1 cellular context compared by ENCODE assay signal in the genomic region with DNA sequence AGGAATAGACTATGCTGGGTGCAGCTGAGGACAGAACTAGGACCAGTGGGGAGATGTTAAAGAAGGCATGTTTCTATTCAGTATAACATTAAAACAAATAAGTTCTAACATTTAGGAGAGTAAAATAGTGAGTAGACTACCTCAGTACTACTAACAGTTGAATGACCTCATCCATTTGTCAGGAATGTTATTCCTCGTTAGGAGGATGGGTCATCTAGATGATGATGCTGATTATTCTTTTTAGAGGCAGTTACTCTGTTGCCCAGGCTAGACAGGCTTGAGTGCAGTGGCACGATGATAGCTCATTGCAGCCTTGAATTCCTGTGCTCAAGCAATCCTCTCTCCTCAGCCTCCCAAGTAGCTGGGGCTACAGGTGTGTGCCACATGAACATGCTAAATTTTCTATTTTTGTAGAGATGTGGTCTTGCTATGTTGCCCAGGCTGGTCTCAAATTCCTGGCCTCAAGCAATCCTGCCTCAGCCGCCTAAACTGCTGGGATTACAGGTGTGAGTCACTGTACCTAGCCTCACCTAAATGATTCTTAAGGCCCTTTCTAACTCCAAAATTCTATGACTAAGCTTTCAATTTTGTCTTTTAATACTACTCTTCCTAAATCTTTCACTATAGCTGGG.
TF ChIP-seq lines count a peak whose summit lies in the region.

No MANE protein-coding gene starts in this region.

TF ChIP-seq in SK-N-SH treated with all-trans-retinoic acid at 6 μM for 48 hours, 23 proteins besides CTCF, POLR2A, EP300 and RAD21 (continued from another document):
- TF ChIP-seq, protein P1, sequence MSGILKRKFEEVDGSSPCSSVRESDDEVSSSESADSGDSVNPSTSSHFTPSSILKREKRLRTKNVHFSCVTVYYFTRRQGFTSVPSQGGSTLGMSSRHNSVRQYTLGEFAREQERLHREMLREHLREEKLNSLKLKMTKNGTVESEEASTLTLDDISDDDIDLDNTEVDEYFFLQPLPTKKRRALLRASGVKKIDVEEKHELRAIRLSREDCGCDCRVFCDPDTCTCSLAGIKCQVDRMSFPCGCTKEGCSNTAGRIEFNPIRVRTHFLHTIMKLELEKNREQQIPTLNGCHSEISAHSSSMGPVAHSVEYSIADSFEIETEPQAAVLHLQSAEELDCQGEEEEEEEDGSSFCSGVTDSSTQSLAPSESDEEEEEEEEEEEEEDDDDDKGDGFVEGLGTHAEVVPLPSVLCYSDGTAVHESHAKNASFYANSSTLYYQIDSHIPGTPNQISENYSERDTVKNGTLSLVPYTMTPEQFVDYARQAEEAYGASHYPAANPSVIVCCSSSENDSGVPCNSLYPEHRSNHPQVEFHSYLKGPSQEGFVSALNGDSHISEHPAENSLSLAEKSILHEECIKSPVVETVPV (CRISPR knock-in tag; IDR thresholded peaks at IDR 0.05), result no peak
- TF ChIP-seq, protein P2, sequence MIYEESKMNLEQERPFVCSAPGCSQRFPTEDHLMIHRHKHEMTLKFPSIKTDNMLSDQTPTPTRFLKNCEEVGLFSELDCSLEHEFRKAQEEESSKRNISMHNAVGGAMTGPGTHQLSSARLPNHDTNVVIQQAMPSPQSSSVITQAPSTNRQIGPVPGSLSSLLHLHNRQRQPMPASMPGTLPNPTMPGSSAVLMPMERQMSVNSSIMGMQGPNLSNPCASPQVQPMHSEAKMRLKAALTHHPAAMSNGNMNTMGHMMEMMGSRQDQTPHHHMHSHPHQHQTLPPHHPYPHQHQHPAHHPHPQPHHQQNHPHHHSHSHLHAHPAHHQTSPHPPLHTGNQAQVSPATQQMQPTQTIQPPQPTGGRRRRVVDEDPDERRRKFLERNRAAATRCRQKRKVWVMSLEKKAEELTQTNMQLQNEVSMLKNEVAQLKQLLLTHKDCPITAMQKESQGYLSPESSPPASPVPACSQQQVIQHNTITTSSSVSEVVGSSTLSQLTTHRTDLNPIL (CRISPR knock-in tag; IDR thresholded peaks at IDR 0.05; ENCODE audit: low read depth), result no peak
- TF ChIP-seq, protein P3, sequence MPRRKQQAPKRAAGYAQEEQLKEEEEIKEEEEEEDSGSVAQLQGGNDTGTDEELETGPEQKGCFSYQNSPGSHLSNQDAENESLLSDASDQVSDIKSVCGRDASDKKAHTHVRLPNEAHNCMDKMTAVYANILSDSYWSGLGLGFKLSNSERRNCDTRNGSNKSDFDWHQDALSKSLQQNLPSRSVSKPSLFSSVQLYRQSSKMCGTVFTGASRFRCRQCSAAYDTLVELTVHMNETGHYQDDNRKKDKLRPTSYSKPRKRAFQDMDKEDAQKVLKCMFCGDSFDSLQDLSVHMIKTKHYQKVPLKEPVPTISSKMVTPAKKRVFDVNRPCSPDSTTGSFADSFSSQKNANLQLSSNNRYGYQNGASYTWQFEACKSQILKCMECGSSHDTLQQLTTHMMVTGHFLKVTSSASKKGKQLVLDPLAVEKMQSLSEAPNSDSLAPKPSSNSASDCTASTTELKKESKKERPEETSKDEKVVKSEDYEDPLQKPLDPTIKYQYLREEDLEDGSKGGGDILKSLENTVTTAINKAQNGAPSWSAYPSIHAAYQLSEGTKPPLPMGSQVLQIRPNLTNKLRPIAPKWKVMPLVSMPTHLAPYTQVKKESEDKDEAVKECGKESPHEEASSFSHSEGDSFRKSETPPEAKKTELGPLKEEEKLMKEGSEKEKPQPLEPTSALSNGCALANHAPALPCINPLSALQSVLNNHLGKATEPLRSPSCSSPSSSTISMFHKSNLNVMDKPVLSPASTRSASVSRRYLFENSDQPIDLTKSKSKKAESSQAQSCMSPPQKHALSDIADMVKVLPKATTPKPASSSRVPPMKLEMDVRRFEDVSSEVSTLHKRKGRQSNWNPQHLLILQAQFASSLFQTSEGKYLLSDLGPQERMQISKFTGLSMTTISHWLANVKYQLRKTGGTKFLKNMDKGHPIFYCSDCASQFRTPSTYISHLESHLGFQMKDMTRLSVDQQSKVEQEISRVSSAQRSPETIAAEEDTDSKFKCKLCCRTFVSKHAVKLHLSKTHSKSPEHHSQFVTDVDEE (CRISPR knock-in tag; IDR thresholded peaks at IDR 0.05), result no peak
- TF ChIP-seq, protein P4, sequence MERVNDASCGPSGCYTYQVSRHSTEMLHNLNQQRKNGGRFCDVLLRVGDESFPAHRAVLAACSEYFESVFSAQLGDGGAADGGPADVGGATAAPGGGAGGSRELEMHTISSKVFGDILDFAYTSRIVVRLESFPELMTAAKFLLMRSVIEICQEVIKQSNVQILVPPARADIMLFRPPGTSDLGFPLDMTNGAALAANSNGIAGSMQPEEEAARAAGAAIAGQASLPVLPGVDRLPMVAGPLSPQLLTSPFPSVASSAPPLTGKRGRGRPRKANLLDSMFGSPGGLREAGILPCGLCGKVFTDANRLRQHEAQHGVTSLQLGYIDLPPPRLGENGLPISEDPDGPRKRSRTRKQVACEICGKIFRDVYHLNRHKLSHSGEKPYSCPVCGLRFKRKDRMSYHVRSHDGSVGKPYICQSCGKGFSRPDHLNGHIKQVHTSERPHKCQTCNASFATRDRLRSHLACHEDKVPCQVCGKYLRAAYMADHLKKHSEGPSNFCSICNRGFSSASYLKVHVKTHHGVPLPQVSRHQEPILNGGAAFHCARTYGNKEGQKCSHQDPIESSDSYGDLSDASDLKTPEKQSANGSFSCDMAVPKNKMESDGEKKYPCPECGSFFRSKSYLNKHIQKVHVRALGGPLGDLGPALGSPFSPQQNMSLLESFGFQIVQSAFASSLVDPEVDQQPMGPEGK (CRISPR knock-in tag; IDR thresholded peaks at IDR 0.05; ENCODE audit: borderline replicate concordance), result no peak
- no peak for TF ChIP-seq ZNF8 (CRISPR knock-in tag; IDR thresholded peaks at IDR 0.05)
- TF ChIP-seq ARNTL (CRISPR knock-in tag; IDR thresholded peaks at IDR 0.05; ENCODE audit: borderline replicate concordance, low read depth), result no peak
- TF ChIP-seq ZNF565 (CRISPR knock-in tag; conservative IDR thresholded peaks at IDR 0.05; ENCODE audit: low read depth), result no peak
- TF ChIP-seq RARB (CRISPR knock-in tag; IDR thresholded peaks at IDR 0.05), result no peak
- TF ChIP-seq ZFP30 (CRISPR knock-in tag; IDR thresholded peaks at IDR 0.05), result no peak
- no peak for TF ChIP-seq ZC3H10 (CRISPR knock-in tag; IDR thresholded peaks at IDR 0.05)
